Comparison of ENCODE assay signal across 22 cellular contexts in the genomic region with DNA sequence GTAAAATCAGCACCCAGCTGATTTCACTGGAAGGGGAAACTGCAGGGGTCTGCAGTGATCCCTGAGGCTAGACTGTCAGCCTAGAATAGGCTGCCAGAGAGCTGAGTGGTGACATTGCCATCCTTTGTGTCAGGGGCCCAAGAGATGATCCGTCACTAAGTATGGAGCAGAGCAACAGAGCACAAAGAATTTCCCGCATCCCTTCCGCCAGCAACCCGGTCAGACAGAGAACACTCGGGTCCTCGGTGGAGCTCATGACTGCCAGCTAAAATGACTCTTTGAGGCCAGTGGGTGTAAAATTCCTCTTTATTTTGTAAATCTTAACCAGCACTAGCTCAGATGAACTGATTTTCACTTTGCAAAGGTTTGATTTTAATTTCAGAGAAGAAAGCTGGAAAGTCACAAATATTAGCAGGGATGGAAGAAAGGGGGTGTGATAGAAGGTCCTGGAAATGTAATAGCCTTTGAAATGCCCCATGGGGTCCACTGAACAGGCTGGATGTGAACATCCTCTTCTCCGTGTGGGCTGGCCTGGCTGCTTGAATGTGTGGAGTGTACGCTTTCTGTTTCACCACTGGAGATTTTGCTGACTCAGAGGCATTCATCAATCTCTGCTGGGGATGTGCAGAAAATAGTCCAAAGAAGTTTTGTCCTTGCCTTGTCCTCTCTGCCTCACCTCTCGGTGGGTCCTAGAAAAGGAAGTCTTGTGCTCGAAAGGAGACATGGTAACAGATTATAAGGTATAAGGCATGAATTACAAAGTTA.
DNase-seq lines count a peak whose midpoint lies in the region; ATAC-seq, FAIRE-seq and TF ChIP-seq lines count a peak whose summit lies in the region.
"Had no signal": no experiment of that assay in that cellular context is flagged by ENCODE, and none has a peak within 500 bp of the region (broad histone marks: within the 10 kb centered on the region; RNA-seq: fewer than 3 reads in every experiment).

No MANE protein-coding gene starts in this region.

- no peak for TF ChIP-seq RAD21 in HepG2 (CRISPR knock-in tag; IDR thresholded peaks at IDR 0.05)

- H3K27me3 ChIP-seq in right cardiac atrium (ENCODE audit: control insufficient read depth, insufficient read depth): no peaks in the 10 kb centered on the region
- peaks cover 5% of the 10 kb centered on the region for H3K27me3 ChIP-seq in adrenal gland
- H3K27me3 ChIP-seq in HepG2 (ENCODE audit: control insufficient read depth in 1 of 2, insufficient read depth in 2 of 2, low read length in 2 of 2): no peaks in the 10 kb centered on the region; a peak in 2 of 5 replicates
- no peaks in the 10 kb centered on the region for H3K27me3 ChIP-seq in Peyer's patch
- peaks cover 11% of the 10 kb centered on the region for H3K27me3 ChIP-seq in CD8-positive, alpha-beta memory T cell (ENCODE audit: insufficient read depth, low read length, poor library complexity, severe bottlenecking)
- H3K27me3 ChIP-seq in tibial nerve: no peaks in the 10 kb centered on the region

- H3K27ac Mint-ChIP-seq in CD8-positive, alpha-beta memory T cell: no peak overlapping the region
- H3K27ac Mint-ChIP-seq: B cell, H9 had no signal

- no peak for FAIRE-seq in HepG2 (lab: Jason Lieb, UNC)

- no peak overlapping the region for H3K4me3 Mint-ChIP-seq in CD8-positive, alpha-beta memory T cell
- H3K4me3 Mint-ChIP-seq: B cell, H9 had no signal

- BruUV-seq in HepG2 (replicated peaks; lab: Mats Ljungman, UMichigan): no TSS peak

- H2AFZ ChIP-seq in HepG2 (ENCODE audit: low read length): no peak overlapping the region

- TF ChIP-seq EP300 in HepG2 (IDR thresholded peaks at IDR 0.05; ENCODE audit: low read depth in 2 of 2, low read length in 2 of 2) (no peak), HepG2 (CRISPR knock-in tag; IDR thresholded peaks at IDR 0.05; ENCODE audit: borderline replicate concordance) (no peak), tibial nerve (IDR thresholded peaks at IDR 0.05) (no peak)

- H3K27me3 Mint-ChIP-seq in CD8-positive, alpha-beta memory T cell: peaks cover 8 to 45% of the 10 kb centered on the region in 2 donors

- CTCF ChIA-PET in HepG2 (lab: Yijun Ruan, JAX; ENCODE audit: low intra/inter-chr PET ratio, low total read pairs): no interaction called here
- CTCF ChIA-PET in CD8-positive, alpha-beta memory T cell (lab: Charles Lee): no interaction called here

- H3K4me2 ChIP-seq in HepG2 (ENCODE audit: low read depth, low read length): no peak overlapping the region
- H3K4me2 ChIP-seq: KMS-11, SK-N-SH had no signal

- no peaks in the 10 kb centered on the region for H4K20me1 ChIP-seq in HepG2 (ENCODE audit: insufficient read depth, low read length)

- POLR2A ChIA-PET in HepG2 (lab: Yijun Ruan, JAX): no interaction called here
- POLR2A ChIA-PET in CD8-positive, alpha-beta memory T cell (lab: Charles Lee): no interaction called here

- in situ Hi-C loops in HepG2 (cut with HindIII; ENCODE audit: extremely low pct_ligation_motif_present, low pct_unique_long_range_greater_than_20kb): no loop called here

- 54% methylated on average over 10 of the region's 10 CpGs for WGBS in right cardiac atrium
- WGBS in adrenal gland, 4 donors: 45 to 64% (median 51%) methylated on average over 10 of the region's 10 CpGs
- WGBS in HepG2 (ENCODE audit: low lambda C conversion rate): 30% methylated on average over 9 of the region's 10 CpGs
- WGBS in tibial nerve, 2 donors: 30 to 45% methylated on average over 10 of the region's 10 CpGs

- no peaks in the 10 kb centered on the region for H3K79me2 ChIP-seq in HepG2 (ENCODE audit: insufficient read depth, low read length)

- TF ChIP-seq POLR2A in adrenal gland (IDR thresholded peaks at IDR 0.05): no peak
- no peak for TF ChIP-seq POLR2A in HepG2 (IDR thresholded peaks at IDR 0.05; ENCODE audit: insufficient read depth in 1 of 2, low read depth in 2 of 2, low read length in 2 of 2)
- no peak for TF ChIP-seq POLR2A in Peyer's patch (IDR thresholded peaks at IDR 0.05)
- no peak for TF ChIP-seq POLR2A in tibial nerve (IDR thresholded peaks at IDR 0.05)

- H3K27ac ChIP-seq in right cardiac atrium (ENCODE audit: low read length) (no peak overlapping the region), adrenal gland (peak overlapping the region in 1 of 5 donors; percentile 20), HepG2 (ENCODE audit: extremely low read length, insufficient read depth, low read length) (no peak overlapping the region), Peyer's patch (no peak overlapping the region), tibial nerve (peak overlapping the region in 2 of 4 donors; percentile 25 to 62)
- no peak overlapping the region for H3K27ac ChIP-seq in CD8-positive, alpha-beta memory T cell (ENCODE audit: low read depth, low read length)
- H3K27ac ChIP-seq: 22Rv1, KMS-11 had no signal

- DNase-seq in Right ventricle myocardium inferior (ENCODE audit: missing footprints) (no peak), right cardiac atrium (no peak), adrenal gland (peak in 6 of 7 donors; percentile 22 to 58 (median 34)), HepG2 (ENCODE audit: low spot score) (no peak), Peyer's patch (no peak), OCI-M2 (lab: John Stamatoyannopoulos, UW; ENCODE audit: unreplicated experiment) (no peak), tibial nerve (ENCODE audit: low spot score in 2 of 2) (no peak)
- no peak for DNase-seq in CD8-positive, alpha-beta memory T cell
- DNase-seq: COR-L47, DMS 273 treated with DMSO at 0.1 percent for 48 hours, DND-41, GDM1, H9, NCI-H1417 treated with DMSO at 0.1 percent for 48 hours, NCI-H1930, NCI-H226, NCI-H524, SHP77 treated with DMSO at 0.1 percent for 48 hours, SK-N-SH had no signal

- H3K4me1 Mint-ChIP-seq in CD8-positive, alpha-beta memory T cell: peaks cover 0 to 3% (median 0%) of the 10 kb centered on the region in 3 donors
- H3K4me1 Mint-ChIP-seq: B cell, H9 had no signal

- H3K9me3 Mint-ChIP-seq in CD8-positive, alpha-beta memory T cell: no peaks in the 10 kb centered on the region
- H3K9me3 Mint-ChIP-seq: H9 had no signal

- no peak for TF ChIP-seq CTCF in adrenal gland (IDR thresholded peaks at IDR 0.05)
- no peak for TF ChIP-seq CTCF in HepG2 (CRISPR knock-in tag; IDR thresholded peaks at IDR 0.05)
- no peak for TF ChIP-seq CTCF in Peyer's patch (IDR thresholded peaks at IDR 0.05)
- TF ChIP-seq CTCF in tibial nerve (IDR thresholded peaks at IDR 0.05): no peak

- H3K4me3 ChIP-seq in right cardiac atrium (ENCODE audit: low read length) (no peak overlapping the region), adrenal gland (no peak overlapping the region), HepG2 (replicated peaks in 1 of 3; ENCODE audit: insufficient read depth in 1 of 3, low read depth in 2 of 3, low read length in 3 of 3) (no peak overlapping the region), Peyer's patch (no peak overlapping the region), tibial nerve (no peak overlapping the region)
- no peak overlapping the region for H3K4me3 ChIP-seq in CD8-positive, alpha-beta memory T cell (ENCODE audit: low read length)

- H3K9me3 ChIP-seq in right cardiac atrium (ENCODE audit: control insufficient read depth, low read length): no peaks in the 10 kb centered on the region
- H3K9me3 ChIP-seq in adrenal gland (replicated peaks in 1 of 3): no peaks in the 10 kb centered on the region
- no peaks in the 10 kb centered on the region for H3K9me3 ChIP-seq in HepG2 (ENCODE audit: low read length)
- H3K9me3 ChIP-seq in Peyer's patch: no peaks in the 10 kb centered on the region
- no peaks in the 10 kb centered on the region for H3K9me3 ChIP-seq in CD8-positive, alpha-beta memory T cell (ENCODE audit: low read length)
- no peaks in the 10 kb centered on the region for H3K9me3 ChIP-seq in tibial nerve
- H3K9me3 ChIP-seq: SK-N-SH had no signal

- no peaks in the 10 kb centered on the region for H3K36me3 Mint-ChIP-seq in CD8-positive, alpha-beta memory T cell

- peak; percentile 46 for ATAC-seq in Right ventricle myocardium inferior
- no peak for ATAC-seq in right cardiac atrium
- no peak for ATAC-seq in HepG2

- H3K4me1 ChIP-seq in right cardiac atrium (ENCODE audit: control insufficient read depth, insufficient read depth, low read length) (no peaks in the 10 kb centered on the region), adrenal gland (replicated peaks in 1 of 2) (no peaks in the 10 kb centered on the region), HepG2 (ENCODE audit: insufficient read depth, low read length) (no peaks in the 10 kb centered on the region), Peyer's patch (no peaks in the 10 kb centered on the region), tibial nerve (peaks cover 0 to 13% (median 0%) of the 10 kb centered on the region in 4 donors)
- H3K4me1 ChIP-seq in CD8-positive, alpha-beta memory T cell (ENCODE audit: insufficient read depth, low read length): no peaks in the 10 kb centered on the region

- no peak overlapping the region for H3K9ac ChIP-seq in HepG2 (ENCODE audit: insufficient read depth, low read depth, low read length)
- H3K9ac ChIP-seq: KMS-11, SK-N-SH had no signal

- no peaks in the 10 kb centered on the region for H3K36me3 ChIP-seq in adrenal gland (replicated peaks in 1 of 2)
- no peaks in the 10 kb centered on the region for H3K36me3 ChIP-seq in HepG2 (replicated peaks in 1 of 2; ENCODE audit: control insufficient read depth in 1 of 2, insufficient read depth in 2 of 2, low read length in 2 of 2)
- H3K36me3 ChIP-seq in Peyer's patch: no peaks in the 10 kb centered on the region
- H3K36me3 ChIP-seq in CD8-positive, alpha-beta memory T cell (ENCODE audit: insufficient read depth, low read length): no peaks in the 10 kb centered on the region
- no peaks in the 10 kb centered on the region for H3K36me3 ChIP-seq in tibial nerve

- intact Hi-C loops in Right ventricle myocardium inferior (cut with DNase I): no loop called here
- intact Hi-C loops in right cardiac atrium (cut with DNase I): no loop called here
- intact Hi-C loops in adrenal gland (cut with DNase I): no loop called here
- intact Hi-C loops in HepG2 (cut with micrococcal nuclease; ENCODE audit: unreplicated experiment): no loop called here

TF ChIP-seq in HepG2, 621 proteins besides CTCF, POLR2A, EP300 and RAD21:
- TF ChIP-seq MAFK (conservative IDR thresholded peaks at IDR 0.05 in 1 of 2, IDR thresholded peaks at IDR 0.05 in 1 of 2; ENCODE audit: low read length in 2 of 2): peak; percentile 81 to 86
- TF ChIP-seq, protein P1, sequence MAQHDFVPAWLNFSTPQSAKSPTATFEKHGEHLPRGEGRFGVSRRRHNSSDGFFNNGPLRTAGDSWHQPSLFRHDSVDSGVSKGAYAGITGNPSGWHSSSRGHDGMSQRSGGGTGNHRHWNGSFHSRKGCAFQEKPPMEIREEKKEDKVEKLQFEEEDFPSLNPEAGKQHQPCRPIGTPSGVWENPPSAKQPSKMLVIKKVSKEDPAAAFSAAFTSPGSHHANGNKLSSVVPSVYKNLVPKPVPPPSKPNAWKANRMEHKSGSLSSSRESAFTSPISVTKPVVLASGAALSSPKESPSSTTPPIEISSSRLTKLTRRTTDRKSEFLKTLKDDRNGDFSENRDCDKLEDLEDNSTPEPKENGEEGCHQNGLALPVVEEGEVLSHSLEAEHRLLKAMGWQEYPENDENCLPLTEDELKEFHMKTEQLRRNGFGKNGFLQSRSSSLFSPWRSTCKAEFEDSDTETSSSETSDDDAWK (CRISPR knock-in tag; IDR thresholded peaks at IDR 0.05): no peak
- peak; percentile 80 for TF ChIP-seq MAFF (IDR thresholded peaks at IDR 0.05; ENCODE audit: low read depth, low read length)
TF ChIP-seq in HepG2: peak in this region for 2.

Comparison
In these comparisons a context has a peak if more than half of its experiments do, and no peak if none do; other contexts are left out.
1. DNase-seq: peak in adrenal gland (6 of 7); none in Right ventricle myocardium inferior (single experiment), right cardiac atrium (0 of 3), HepG2 (single experiment), Peyer's patch (0 of 3), CD8-positive, alpha-beta memory T cell (0 of 5), OCI-M2 (single experiment) and tibial nerve (0 of 2).